In genomic region chr20:6769953-6770831, GRCh38 we compare ENCODE assay signal across 9 cellular contexts. TPM values are rescaled to one million over a fixed set of nuclear protein-coding genes. Genes with fewer than 3 reads are reported as not detected.
DNase-seq lines count a peak whose midpoint lies in the region; ATAC-seq and TF ChIP-seq lines count a peak whose summit lies in the region.
"Had no signal": no experiment of that assay in that cellular context is flagged by ENCODE, and none has a peak within 500 bp of the region (broad histone marks: within the 10 kb centered on the region; RNA-seq: fewer than 3 reads in every experiment).

No MANE protein-coding gene starts in this region.

- H3K9me3 Mint-ChIP-seq in activated CD8-positive, alpha-beta T cell treated with anti-CD3 and anti-CD28 coated beads for 36 hours, result no peaks in the 10 kb centered on the region
- H3K9me3 Mint-ChIP-seq in activated CD8-positive, alpha-beta T cell treated with anti-CD3 and anti-CD28 coated beads, Interleukin-2, amount 10 ng/mL, durations not matched to agents 7 days and 5 days (ENCODE audit: insufficient read depth), result no peaks in the 10 kb centered on the region

- H3K4me3 ChIP-seq in fibroblast of mammary gland (ENCODE audit: control insufficient read depth, low read depth, low read length) (peak overlapping the region; percentile 3), aorta (ENCODE audit: low read length in 2 of 2) (peak overlapping the region; percentile 18 to 94)

- ATAC-seq in activated CD8-positive, alpha-beta T cell treated with anti-CD3 and anti-CD28 coated beads for 36 hours, result no peak
- ATAC-seq in activated CD8-positive, alpha-beta T cell treated with anti-CD3 and anti-CD28 coated beads, Interleukin-2, amount 10 ng/mL, durations not matched to agents 7 days and 5 days, result no peak
- ATAC-seq in aorta (ENCODE audit: low FRiP score) (peak; percentile 33), GM21360 (IDR thresholded peaks at IDR 0.05; ENCODE audit: unreplicated experiment) (no peak)

- no peak overlapping the region for H3K27ac Mint-ChIP-seq in activated CD8-positive, alpha-beta T cell treated with anti-CD3 and anti-CD28 coated beads for 36 hours
- H3K27ac Mint-ChIP-seq in activated CD8-positive, alpha-beta T cell treated with anti-CD3 and anti-CD28 coated beads, Interleukin-2, amount 10 ng/mL, durations not matched to agents 7 days and 5 days, result no peak overlapping the region

- no peaks in the 10 kb centered on the region for H3K36me3 Mint-ChIP-seq in activated CD8-positive, alpha-beta T cell treated with anti-CD3 and anti-CD28 coated beads for 36 hours (ENCODE audit: low read depth)
- H3K36me3 Mint-ChIP-seq in activated CD8-positive, alpha-beta T cell treated with anti-CD3 and anti-CD28 coated beads, Interleukin-2, amount 10 ng/mL, durations not matched to agents 7 days and 5 days (ENCODE audit: low read depth), result no peaks in the 10 kb centered on the region

- CTCF ChIA-PET in activated CD8-positive, alpha-beta T cell treated with anti-CD3 and anti-CD28 coated beads for 36 hours (lab: Charles Lee), result no interaction called here
- CTCF ChIA-PET in activated CD8-positive, alpha-beta T cell treated with anti-CD3 and anti-CD28 coated beads, Interleukin-2, amount 10 ng/mL, durations not matched to agents 7 days and 5 days (lab: Charles Lee), result no interaction called here

- no peak overlapping the region for H3K27ac ChIP-seq in aorta (ENCODE audit: low read depth in 1 of 2, low read length in 2 of 2)
- H3K27ac ChIP-seq: KMS-11 had no signal

- H3K27me3 Mint-ChIP-seq in activated CD8-positive, alpha-beta T cell treated with anti-CD3 and anti-CD28 coated beads for 36 hours, result peaks cover 36% of the 10 kb centered on the region
- H3K27me3 Mint-ChIP-seq in activated CD8-positive, alpha-beta T cell treated with anti-CD3 and anti-CD28 coated beads, Interleukin-2, amount 10 ng/mL, durations not matched to agents 7 days and 5 days (ENCODE audit: low read depth), result peaks cover 40% of the 10 kb centered on the region

- 3% methylated on average over 43 to 55 of the region's 55 CpGs for WGBS in aorta, 2 donors

- no peaks in the 10 kb centered on the region for H3K27me3 ChIP-seq in aorta (ENCODE audit: control insufficient read depth in 1 of 2, insufficient read depth in 2 of 2, low read length in 1 of 2)

- TF ChIP-seq CTCF in activated CD8-positive, alpha-beta T cell treated with anti-CD3 and anti-CD28 coated beads for 36 hours (IDR thresholded peaks at IDR 0.05), result no peak
- TF ChIP-seq CTCF in fibroblast of mammary gland (conservative IDR thresholded peaks at IDR 0.05; ENCODE audit: control insufficient read depth, insufficient read depth, low read depth, low read length), result no peak

- no peaks in the 10 kb centered on the region for H3K9me3 ChIP-seq in aorta (ENCODE audit: control insufficient read depth, low read length)

- no peaks in the 10 kb centered on the region for H3K36me3 ChIP-seq in aorta (ENCODE audit: control insufficient read depth in 1 of 2, insufficient read depth in 2 of 2, low read length in 1 of 2)

- POLR2A ChIA-PET in activated CD8-positive, alpha-beta T cell treated with anti-CD3 and anti-CD28 coated beads for 36 hours (lab: Charles Lee), result no interaction called here
- POLR2A ChIA-PET in activated CD8-positive, alpha-beta T cell treated with anti-CD3 and anti-CD28 coated beads, Interleukin-2, amount 10 ng/mL, durations not matched to agents 7 days and 5 days (lab: Charles Lee), result no interaction called here

- H3K4me1 Mint-ChIP-seq in activated CD8-positive, alpha-beta T cell treated with anti-CD3 and anti-CD28 coated beads for 36 hours (ENCODE audit: low read depth), result peaks cover 2% of the 10 kb centered on the region
- peaks cover 2% of the 10 kb centered on the region for H3K4me1 Mint-ChIP-seq in activated CD8-positive, alpha-beta T cell treated with anti-CD3 and anti-CD28 coated beads, Interleukin-2, amount 10 ng/mL, durations not matched to agents 7 days and 5 days (ENCODE audit: low read depth)

- H3K4me1 ChIP-seq in aorta (ENCODE audit: control insufficient read depth in 1 of 2, insufficient read depth in 2 of 2, low read length in 2 of 2), result no peaks in the 10 kb centered on the region

- no peak overlapping the region for H3K4me3 Mint-ChIP-seq in activated CD8-positive, alpha-beta T cell treated with anti-CD3 and anti-CD28 coated beads for 36 hours
- H3K4me3 Mint-ChIP-seq in activated CD8-positive, alpha-beta T cell treated with anti-CD3 and anti-CD28 coated beads, Interleukin-2, amount 10 ng/mL, durations not matched to agents 7 days and 5 days, result no peak overlapping the region

- intact Hi-C loops in activated CD8-positive, alpha-beta T cell treated with anti-CD3 and anti-CD28 coated beads for 36 hours (cut with micrococcal nuclease), result loop anchor here (10.0 kb wide), 2 partner anchors 915 to 1085 kb away; no protein-coding TSS in a partner anchor
- intact Hi-C loops in aorta (cut with DNase I), result loop anchor here (5.0 to 10.0 kb wide), 6 partner anchors 63 to 608 kb away; no protein-coding TSS in a partner anchor

- DNase-seq in activated CD8-positive, alpha-beta T cell treated with anti-CD3 and anti-CD28 coated beads for 36 hours, result peak; percentile 1
- no peak for DNase-seq in activated CD8-positive, alpha-beta T cell treated with anti-CD3 and anti-CD28 coated beads, Interleukin-2, amount 10 ng/mL, durations not matched to agents 7 days and 5 days
- DNase-seq in fibroblast of mammary gland (ENCODE audit: low read depth), result no peak
- DNase-seq in mucosa of gallbladder (ENCODE audit: low spot score), result peak; percentile 40
- DNase-seq in aorta, result peak; percentile 63 to 90
- DNase-seq in stimulated activated CD4-positive, alpha-beta T cell treated with anti-CD3 and anti-CD28 coated beads, Interleukin-2, amount 100 ng/mL, for 24 hours, result no peak
- DNase-seq in DMS153 treated with DMSO at 0.1 percent for 48 hours (lab: John Stamatoyannopoulos, UW; ENCODE audit: unreplicated experiment), result no peak

RNA-seq across cellular contexts. Expression of gene BMP2, which starts 2.7 kb away (rescaled TPM):
- total RNA-seq in activated CD8-positive, alpha-beta T cell treated with anti-CD3 and anti-CD28 coated beads for 36 hours, result not detected
- not detected for total RNA-seq in activated CD8-positive, alpha-beta T cell treated with anti-CD3 and anti-CD28 coated beads, Interleukin-2, amount 10 ng/mL, durations not matched to agents 7 days and 5 days
- 55.8 TPM for total RNA-seq in mucosa of gallbladder
- 10 to 100 TPM in 1 of 2 donors, 1 to 10 TPM in 1; 3.5 to 15.9 TPM for total RNA-seq in aorta
- 1 to 10 TPM; 1.3 to 2.6 TPM for polyA plus RNA-seq in aorta

Comparison
In these comparisons a context has a peak if more than half of its experiments do, and no peak if none do; other contexts are left out.
1. DNase-seq: peak in activated CD8-positive, alpha-beta T cell treated with anti-CD3 and anti-CD28 coated beads for 36 hours (single experiment), mucosa of gallbladder (single experiment) and aorta (2 of 2); none in activated CD8-positive, alpha-beta T cell treated with anti-CD3 and anti-CD28 coated beads, Interleukin-2, amount 10 ng/mL, durations not matched to agents 7 days and 5 days (single experiment), fibroblast of mammary gland (single experiment), stimulated activated CD4-positive, alpha-beta T cell treated with anti-CD3 and anti-CD28 coated beads, Interleukin-2, amount 100 ng/mL, for 24 hours (0 of 2) and DMS153 treated with DMSO at 0.1 percent for 48 hours (single experiment).
2. RNA of gene BMP2, which starts 2.7 kb away (total RNA-seq): 55.8 TPM in mucosa of gallbladder (single experiment) and 3.5 to 15.9 TPM in aorta; not detected in activated CD8-positive, alpha-beta T cell treated with anti-CD3 and anti-CD28 coated beads for 36 hours and not detected in activated CD8-positive, alpha-beta T cell treated with anti-CD3 and anti-CD28 coated beads, Interleukin-2, amount 10 ng/mL, durations not matched to agents 7 days and 5 days; every median in the first group is over 4 times any median in the second.